Comparison of ENCODE assay signal across 18 cellular contexts in genomic region chr20:60295214-60295613, GRCh38.
DNase-seq lines count a peak whose midpoint lies in the region; ATAC-seq, FAIRE-seq and TF ChIP-seq lines count a peak whose summit lies in the region.
"Had no signal": no experiment of that assay in that cellular context is flagged by ENCODE, and none has a peak within 500 bp of the region (broad histone marks: within the 10 kb centered on the region; RNA-seq: fewer than 3 reads in every experiment).

No MANE protein-coding gene starts in this region.

- H3K4me1 ChIP-seq in BLaER1: peaks cover 45% of the 10 kb centered on the region
- H3K4me1 ChIP-seq: A549, HAP-1 had no signal

- no peak overlapping the region for H3K9ac ChIP-seq in BLaER1

- no peak for FAIRE-seq in H54 (lab: Jason Lieb, UNC)
- FAIRE-seq: A549 had no signal

- POLR2A ChIA-PET in RWPE1 (lab: Yijun Ruan, JAX; ENCODE audit: low non-redundant PET): no interaction called here

- no peaks in the 10 kb centered on the region for H4K20me1 ChIP-seq in BLaER1

- no peak overlapping the region for H3K4me3 ChIP-seq in BLaER1
- H3K4me3 ChIP-seq: A549, HAP-1 had no signal

- no peaks in the 10 kb centered on the region for H3K36me3 ChIP-seq in BLaER1
- H3K36me3 ChIP-seq: HAP-1 had no signal

- peaks cover 17% of the 10 kb centered on the region for H3K9me3 ChIP-seq in BLaER1

- H3K27ac ChIP-seq in BLaER1 (no peak overlapping the region), RWPE1 (no peak overlapping the region)
- H3K27ac ChIP-seq: A549 had no signal

- no peak for TF ChIP-seq POLR2A in H54 (IDR thresholded peaks at IDR 0.05; ENCODE audit: low read depth, low read length)

- peak; percentile 62 for ATAC-seq in esophagus mucosa
- ATAC-seq: A549; CD8-positive, alpha-beta T cell; SK-N-SH treated with all-trans-retinoic acid at 6 μM for 48 hours had no signal

- H3K27me3 ChIP-seq in BLaER1: no peaks in the 10 kb centered on the region

- H3K4me2 ChIP-seq in BLaER1: peak overlapping the region; percentile 61
- H3K4me2 ChIP-seq: A549 had no signal

- CTCF ChIA-PET in RWPE1 (lab: Yijun Ruan, JAX): interaction anchor here (1.3 to 1.8 kb wide), 2 partner anchors 32 to 84 kb away, joined by 3 to 4 read pairs; no protein-coding TSS in a partner anchor

- TF ChIP-seq CTCF in RWPE1 (conservative IDR thresholded peaks at IDR 0.05; ENCODE audit: low read depth): no peak

- DNase-seq in ELR (ENCODE audit: low read depth): peak; percentile 42
- DNase-seq in RWPE1 (ENCODE audit: low spot score): peak; percentile 50
- no peak for DNase-seq in T1000 (lab: John Stamatoyannopoulos, UW)
- DNase-seq in NCI-H82 treated with DMSO at 0.1 percent for 48 hours (lab: John Stamatoyannopoulos, UW; ENCODE audit: unreplicated experiment): no peak
- no peak for DNase-seq in H54 (ENCODE audit: insufficient read length, low spot score)
- DNase-seq: DMS53, MV-4-11, NCI-H1694 treated with DMSO at 0.1 percent for 48 hours, NCI-H510A, NCI-H748 treated with DMSO at 0.1 percent for 48 hours, OCI-M1, SIG-M5 had no signal

Comparison
In these comparisons a context has a peak if more than half of its experiments do, and no peak if none do; other contexts are left out.
1. DNase-seq: peak in ELR (single experiment) and RWPE1 (single experiment); none in T1000 (single experiment), NCI-H82 treated with DMSO at 0.1 percent for 48 hours (single experiment) and H54 (single experiment).